10 cellular contexts compared by ENCODE assay signal in the genomic region with DNA sequence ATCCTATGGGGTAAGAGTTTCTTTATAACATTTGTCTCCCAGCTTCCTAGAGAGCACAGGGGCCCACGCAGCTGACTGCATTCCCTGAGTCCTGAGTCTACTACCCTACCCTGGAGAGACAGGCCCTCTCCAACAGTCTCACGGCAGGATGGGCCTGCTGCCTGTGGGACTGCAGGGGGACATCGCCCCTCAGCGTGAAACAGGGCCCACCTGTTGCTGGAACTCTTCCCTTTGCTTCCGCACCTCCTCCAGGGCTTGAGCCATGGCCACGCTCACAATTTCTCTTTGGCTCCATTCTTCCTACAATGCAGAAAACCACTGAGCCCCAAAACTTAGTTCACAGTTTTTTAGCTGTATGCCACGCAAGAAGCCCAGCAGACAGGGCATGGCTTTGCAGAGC. TPM values are rescaled to one million over a fixed set of nuclear protein-coding genes. Genes with fewer than 3 reads are reported as not detected.
"Had no signal": no experiment of that assay in that cellular context is flagged by ENCODE, and none has a peak within 500 bp of the region (broad histone marks: within the 10 kb centered on the region; RNA-seq: fewer than 3 reads in every experiment).

No MANE protein-coding gene starts in this region.

- H3K27me3 Mint-ChIP-seq: IgD-negative memory B cell had no signal

- H3K4me3 Mint-ChIP-seq: IgD-negative memory B cell had no signal

- ATAC-seq: HCT116, HepG2 had no signal

- H3K4me3 ChIP-seq: GM23248, HAP-1 had no signal

- H3K9me3 ChIP-seq: HAP-1 had no signal

- H3K4me1 ChIP-seq: HAP-1 had no signal

- DNase-seq: GM23248, GOT3, H7 had no signal

- H3K9me3 Mint-ChIP-seq: IgD-negative memory B cell had no signal

- H3K27ac ChIP-seq: GM23248, HL-60 had no signal

RNA-seq across cellular contexts. Expression of a gene that starts 36.9 kb away (rescaled TPM):
- total RNA-seq: GM23248, H4, H7, HepG2, HT1080 had no signal
